In genomic region chr6:50699086-50699886, GRCh38 we compare ENCODE assay signal across 24 cellular contexts. TPM values are rescaled to one million over a fixed set of nuclear protein-coding genes. Genes with fewer than 3 reads are reported as not detected.
DNase-seq lines count a peak whose midpoint lies in the region; ATAC-seq and TF ChIP-seq lines count a peak whose summit lies in the region.
"Had no signal": no experiment of that assay in that cellular context is flagged by ENCODE, and none has a peak within 500 bp of the region (broad histone marks: within the 10 kb centered on the region; RNA-seq: fewer than 3 reads in every experiment).

No MANE protein-coding gene starts in this region.

- H2AK5ac ChIP-seq in IMR-90 (ENCODE audit: low read depth, low read length) = no peak overlapping the region
- no peak overlapping the region for H2AK5ac ChIP-seq in mesendoderm (ENCODE audit: low read length)

- H3K9me1 ChIP-seq in IMR-90 (ENCODE audit: insufficient read depth, low read length) = no peaks in the 10 kb centered on the region

- no peak overlapping the region for H2BK120ac ChIP-seq in IMR-90 (ENCODE audit: low read depth, low read length)
- no peak overlapping the region for H2BK120ac ChIP-seq in mesendoderm (ENCODE audit: low read depth, low read length)

- POLR2A ChIA-PET in IMR-90 (lab: Charles Lee; ENCODE audit: unreplicated experiment) = no interaction called here

- no TSS peak for BruUV-seq in IMR-90 (replicated peaks; lab: Mats Ljungman, UMichigan)

- no peaks in the 10 kb centered on the region for H4K20me1 ChIP-seq in IMR-90 (ENCODE audit: insufficient read depth, low read length)

- H3K27ac ChIP-seq in IMR-90 (ENCODE audit: insufficient read depth, low read length) = no peak overlapping the region
- 0 out of 2 replicates have a peak overlapping the region, but pooled peaks have one; percentile 8 for H3K27ac ChIP-seq in WERI-Rb-1
- H3K27ac ChIP-seq in mesendoderm (ENCODE audit: low read depth, low read length) = no peak overlapping the region
- H3K27ac ChIP-seq: ascending aorta, heart right ventricle, HL-60, neutrophil, sigmoid colon had no signal

- H3K14ac ChIP-seq in IMR-90 (replicated peaks; ENCODE audit: low read depth, low read length) = no peak overlapping the region

- H3K79me1 ChIP-seq in IMR-90 (ENCODE audit: low read depth in 1 of 2, low read length in 2 of 2) (no peaks in the 10 kb centered on the region), mesendoderm (ENCODE audit: low read length) (no peaks in the 10 kb centered on the region)

- DNase-seq in IMR-90 (no peak), WERI-Rb-1 (peak; percentile 40), mesendoderm (peak; percentile 47), 8988T (no peak), NOMO-1 (lab: John Stamatoyannopoulos, UW; ENCODE audit: unreplicated experiment in 2 of 2) (no peak), cerebellum (ENCODE audit: low spot score) (no peak)
- DNase-seq: activated CD4-positive, CD25-positive, alpha-beta regulatory T cell; activated effector memory CD4-positive, alpha-beta T cell treated with Interleukin-2 at 50 U/mL for 16 hours; cortex of kidney; H7; heart right ventricle; midbrain; NCI-H1694; NCI-H446 treated with DMSO at 0.1 percent for 48 hours; sigmoid colon had no signal

- H2BK15ac ChIP-seq in IMR-90 (ENCODE audit: low read depth, low read length) (no peak overlapping the region), mesendoderm (replicated peaks; ENCODE audit: low read depth) (no peak overlapping the region)

- WGBS in IMR-90 (ENCODE audit: extremely low coverage in 2 of 2, insufficient read length in 1 of 2), 2 experiments = no CpG with 5 or more reads among the region's 12 CpGs
- WGBS in mesendoderm (ENCODE audit: extremely low coverage, insufficient coverage, low lambda C conversion rate) = no CpG with 5 or more reads among the region's 12 CpGs

- H3K23ac ChIP-seq in IMR-90 (ENCODE audit: low read depth, low read length) = no peak overlapping the region
- no peak overlapping the region for H3K23ac ChIP-seq in mesendoderm (ENCODE audit: low read length)

- no peak overlapping the region for H2BK20ac ChIP-seq in IMR-90 (ENCODE audit: low read depth, low read length)

- CTCF ChIA-PET in IMR-90 (lab: Yijun Ruan, JAX) = no interaction called here

- no peaks in the 10 kb centered on the region for H3K4me1 ChIP-seq in IMR-90 (ENCODE audit: control insufficient read depth, insufficient read depth, low read length)
- no peaks in the 10 kb centered on the region for H3K4me1 ChIP-seq in mesendoderm (ENCODE audit: control insufficient read depth, low read depth, low read length)
- H3K4me1 ChIP-seq: ascending aorta, heart right ventricle, sigmoid colon had no signal

- no peak overlapping the region for H2AK9ac ChIP-seq in IMR-90 (replicated peaks; ENCODE audit: low read depth, low read length, poor library complexity)

- dilution Hi-C loops in IMR-90 (cut with HindIII; ENCODE audit: low sequenced_read_pairs, unreplicated experiment) = no loop called here

- no peaks in the 10 kb centered on the region for H3K9me3 ChIP-seq in IMR-90 (ENCODE audit: control insufficient read depth, insufficient read depth, low read length)
- H3K9me3 ChIP-seq in WERI-Rb-1 (ENCODE audit: severe bottlenecking) = no peaks in the 10 kb centered on the region
- H3K9me3 ChIP-seq: ascending aorta, neutrophil, sigmoid colon had no signal

- H3K4me2 ChIP-seq in IMR-90 (ENCODE audit: low read depth, low read length) = no peak overlapping the region
- H3K4me2 ChIP-seq in mesendoderm (ENCODE audit: low read length) = no peak overlapping the region

- H4K91ac ChIP-seq in IMR-90 (ENCODE audit: insufficient read depth, low read depth, low read length) = no peak overlapping the region

- H4K5ac ChIP-seq in IMR-90 (ENCODE audit: low read depth, low read length) (no peak overlapping the region), mesendoderm (ENCODE audit: low read length) (no peak overlapping the region)

- in situ Hi-C loops in IMR-90 (cut with MboI; ENCODE audit: low sequenced_read_pairs) = no loop called here

- H3K27me3 ChIP-seq in IMR-90 (ENCODE audit: control insufficient read depth, insufficient read depth, low read length) = no peaks in the 10 kb centered on the region
- peaks cover 9% of the 10 kb centered on the region for H3K27me3 ChIP-seq in WERI-Rb-1 (ENCODE audit: insufficient read depth, low read depth, severe bottlenecking)
- no peaks in the 10 kb centered on the region for H3K27me3 ChIP-seq in mesendoderm (ENCODE audit: insufficient read depth, low read length, poor library complexity)
- H3K27me3 ChIP-seq: ascending aorta, sigmoid colon had no signal

- TF ChIP-seq POLR2A in IMR-90 (IDR thresholded peaks at IDR 0.05; ENCODE audit: low read depth, low read length) = no peak

- no peak for TF ChIP-seq RAD21 in IMR-90 (IDR thresholded peaks at IDR 0.05; ENCODE audit: low read length)

- H3K56ac ChIP-seq in IMR-90 (ENCODE audit: extremely low read depth, insufficient read depth, low read length) (no peak overlapping the region), mesendoderm (ENCODE audit: low read length) (no peak overlapping the region)

- no peaks in the 10 kb centered on the region for H3K79me2 ChIP-seq in mesendoderm (ENCODE audit: control insufficient read depth, insufficient read depth, low read length)

- H2AFZ ChIP-seq in IMR-90 (replicated peaks; ENCODE audit: low read length, poor library complexity) = no peak overlapping the region

- no peaks in the 10 kb centered on the region for H3K36me3 ChIP-seq in IMR-90 (ENCODE audit: control insufficient read depth, insufficient read depth, low read length)
- no peaks in the 10 kb centered on the region for H3K36me3 ChIP-seq in WERI-Rb-1
- H3K36me3 ChIP-seq in mesendoderm (ENCODE audit: control insufficient read depth, insufficient read depth, low read length) = no peaks in the 10 kb centered on the region
- H3K36me3 ChIP-seq: ascending aorta, heart right ventricle, neutrophil, sigmoid colon had no signal

- H3K18ac ChIP-seq in IMR-90 (ENCODE audit: low read depth, low read length) = no peak overlapping the region
- H3K18ac ChIP-seq in mesendoderm (ENCODE audit: low read length) = no peak overlapping the region

- no peak overlapping the region for H2BK5ac ChIP-seq in IMR-90 (ENCODE audit: low read depth, low read length, poor library complexity, severe bottlenecking)
- no peak overlapping the region for H2BK5ac ChIP-seq in mesendoderm (ENCODE audit: low read length)

- no peak overlapping the region for H3K9ac ChIP-seq in IMR-90 (ENCODE audit: low read depth, low read length)
- H3K9ac ChIP-seq in mesendoderm (ENCODE audit: low read length) = no peak overlapping the region

- H3K4ac ChIP-seq in IMR-90 (ENCODE audit: low read depth, low read length) (no peak overlapping the region), mesendoderm (ENCODE audit: low read depth, low read length) (no peak overlapping the region)

- H3K4me3 ChIP-seq in IMR-90 (ENCODE audit: insufficient read depth, low read depth, low read length) (no peak overlapping the region), WERI-Rb-1 (ENCODE audit: low read depth, low read length) (peak overlapping the region; percentile 7; the same call in 1 of the 2 replicates), mesendoderm (ENCODE audit: low read length) (no peak overlapping the region)
- H3K4me3 ChIP-seq: ascending aorta, heart right ventricle, sigmoid colon had no signal

- ATAC-seq in GM21360 (IDR thresholded peaks at IDR 0.05; ENCODE audit: unreplicated experiment) = peak; percentile 62
- no peak for ATAC-seq in IMR-90 (ENCODE audit: low read depth)
- ATAC-seq in HG03045 (IDR thresholded peaks at IDR 0.05; ENCODE audit: unreplicated experiment) = no peak
- ATAC-seq: esophagus mucosa, heart right ventricle had no signal

- intact Hi-C loops in IMR-90 (cut with micrococcal nuclease) = no loop called here

- H4K8ac ChIP-seq in IMR-90 (ENCODE audit: low read depth in 2 of 2, low read length in 2 of 2) = no peak overlapping the region
- no peak overlapping the region for H4K8ac ChIP-seq in mesendoderm (ENCODE audit: low read depth, low read length)

- TF ChIP-seq CTCF in IMR-90 (conservative IDR thresholded peaks at IDR 0.05; ENCODE audit: low read depth, low read length) (no peak), WERI-Rb-1 (IDR thresholded peaks at IDR 0.05; ENCODE audit: low read depth, low read length) (no peak)

TF ChIP-seq in IMR-90, 13 proteins besides CTCF, POLR2A, EP300 and RAD21:
- TF ChIP-seq MXI1 (IDR thresholded peaks at IDR 0.05; ENCODE audit: borderline replicate concordance, low read depth, low read length) = peak; percentile 28; the same call in 1 of the 2 replicates
- no peak for TF ChIP-seq NFE2L2 (IDR thresholded peaks at IDR 0.05; ENCODE audit: low read depth, low read length)

RNA-seq across cellular contexts. Expression of gene TFAP2D, which starts 14.0 kb away (rescaled TPM):
- not detected in 2 replicates for total RNA-seq in IMR-90 (2012; rRNA removed)
- polyA plus RNA-seq in IMR-90 (2012; rRNA removed) = not detected in 2 replicates
- not detected in 2 replicates for polyA plus RNA-seq in IMR-90 (2012; cell fraction: cytosol; rRNA removed)
- polyA plus RNA-seq in IMR-90 (2012; cell fraction: nucleus; rRNA removed; ENCODE audit: low replicate concordance) = not detected in 2 replicates
- polyA plus RNA-seq in mesendoderm (2013, experiment 1 of 2) = 0.06 TPM
- polyA plus RNA-seq in mesendoderm (2013, experiment 2 of 2) = 0.08 TPM
- not detected for total RNA-seq in cerebellum
- total RNA-seq: ascending aorta, esophagus mucosa, H7, heart right ventricle, OCI-LY7, sigmoid colon had no signal
- polyA plus RNA-seq: BJ, heart right ventricle, keratinocyte, sigmoid colon had no signal

Comparison
In these comparisons a context has a peak if more than half of its experiments do, and no peak if none do; other contexts are left out.
1. DNase-seq: peak in WERI-Rb-1 (single experiment) and mesendoderm (single experiment); none in IMR-90 (single experiment), 8988T (single experiment), NOMO-1 (0 of 2) and cerebellum (single experiment).